ENCODE assay signal across 1 cellular context in genomic region chr9:80070071-80070742, GRCh38.
TF ChIP-seq lines count a peak whose summit lies in the region.

No MANE protein-coding gene starts in this region.

TF ChIP-seq in GM23338, 12 proteins besides CTCF, POLR2A, EP300 and RAD21 (continued from another document):
- TF ChIP-seq REST (IDR thresholded peaks at IDR 0.05; ENCODE audit: unreplicated experiment) (no peak), POLR2AphosphoS5 (IDR thresholded peaks at IDR 0.05; ENCODE audit: low read depth) (no peak), CREB1 (CRISPR knock-in tag; IDR thresholded peaks at IDR 0.05; ENCODE audit: low read depth) (no peak), ZNF462 (CRISPR knock-in tag; IDR thresholded peaks at IDR 0.05) (no peak)
- TF ChIP-seq, protein P1, sequence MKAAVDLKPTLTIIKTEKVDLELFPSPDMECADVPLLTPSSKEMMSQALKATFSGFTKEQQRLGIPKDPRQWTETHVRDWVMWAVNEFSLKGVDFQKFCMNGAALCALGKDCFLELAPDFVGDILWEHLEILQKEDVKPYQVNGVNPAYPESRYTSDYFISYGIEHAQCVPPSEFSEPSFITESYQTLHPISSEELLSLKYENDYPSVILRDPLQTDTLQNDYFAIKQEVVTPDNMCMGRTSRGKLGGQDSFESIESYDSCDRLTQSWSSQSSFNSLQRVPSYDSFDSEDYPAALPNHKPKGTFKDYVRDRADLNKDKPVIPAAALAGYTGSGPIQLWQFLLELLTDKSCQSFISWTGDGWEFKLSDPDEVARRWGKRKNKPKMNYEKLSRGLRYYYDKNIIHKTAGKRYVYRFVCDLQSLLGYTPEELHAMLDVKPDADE (IDR thresholded peaks at IDR 0.05), result no peak
